In genomic region chr7:95628831-95629439, GRCh38 we compare ENCODE assay signal across 13 cellular contexts. TPM values are rescaled to one million over a fixed set of nuclear protein-coding genes. Genes with fewer than 3 reads are reported as not detected.
DNase-seq lines count a peak whose midpoint lies in the region; ATAC-seq, FAIRE-seq and TF ChIP-seq lines count a peak whose summit lies in the region.
"Had no signal": no experiment of that assay in that cellular context is flagged by ENCODE, and none has a peak within 500 bp of the region (broad histone marks: within the 10 kb centered on the region; RNA-seq: fewer than 3 reads in every experiment).

No MANE protein-coding gene starts in this region.

- peak overlapping the region; percentile 18 for H3K4me3 ChIP-seq in adipocyte (ENCODE audit: low read length)
- H3K4me3 ChIP-seq in stomach: no peak overlapping the region
- no peak overlapping the region for H3K4me3 ChIP-seq in CD8-positive, alpha-beta T cell (ENCODE audit: low read depth, low read length)

- intact Hi-C loops in left ventricle myocardium superior (cut with micrococcal nuclease): no loop called here
- intact Hi-C loops in stomach (cut with DNase I; ENCODE audit: low total_unique reads): no loop called here
- intact Hi-C loops in CD8-positive, alpha-beta T cell (cut with DNase I, micrococcal nuclease): no loop called here

- no peaks in the 10 kb centered on the region for H3K36me3 Mint-ChIP-seq in CD8-positive, alpha-beta T cell
- H3K36me3 Mint-ChIP-seq: activated naive CD4-positive, alpha-beta T cell treated with anti-CD3 and anti-CD28 coated beads, Interleukin-2, amount 10 ng/mL, durations not matched to agents 7 days and 5 days had no signal

- peak; percentile 88 for DNase-seq in NCI-H1092 treated with DMSO at 0.1 percent for 48 hours (lab: John Stamatoyannopoulos, UW)
- DNase-seq in adipocyte (ENCODE audit: low read depth): peak; percentile 65
- no peak for DNase-seq in left ventricle myocardium superior
- no peak for DNase-seq in stomach
- DNase-seq in GM19239 (ENCODE audit: insufficient read length, low spot score): no peak
- no peak for DNase-seq in CD8-positive, alpha-beta T cell
- DNase-seq: activated naive CD4-positive, alpha-beta T cell treated with anti-CD3 and anti-CD28 coated beads, Interleukin-2, amount 10 ng/mL, durations not matched to agents 7 days and 5 days; effector CD8-positive, alpha-beta T cell; NCI-H1694; SIG-M5 had no signal

- FAIRE-seq in GM19239 (lab: Jason Lieb, UNC): no peak
- FAIRE-seq: GM12891 had no signal

- peak; percentile 75 for TF ChIP-seq EP300 in stomach (IDR thresholded peaks at IDR 0.05)

- H3K36me3 ChIP-seq in adipocyte (ENCODE audit: control insufficient read depth, insufficient read depth, low read length, severe bottlenecking): no peaks in the 10 kb centered on the region
- no peaks in the 10 kb centered on the region for H3K36me3 ChIP-seq in stomach
- H3K36me3 ChIP-seq in CD8-positive, alpha-beta T cell (ENCODE audit: insufficient read depth, low read length): no peaks in the 10 kb centered on the region

- H3K27ac ChIP-seq in stomach: peak overlapping the region in 4 of 5 donors; percentile 50 to 82 (median 74)
- H3K27ac ChIP-seq in CD8-positive, alpha-beta T cell (ENCODE audit: low read depth, low read length): no peak overlapping the region

- H3K9ac ChIP-seq in adipocyte (ENCODE audit: low read length): no peak overlapping the region

- CTCF ChIA-PET in CD8-positive, alpha-beta T cell (lab: Charles Lee): no interaction called here

- H3K27ac Mint-ChIP-seq in CD8-positive, alpha-beta T cell: no peak overlapping the region
- H3K27ac Mint-ChIP-seq: activated naive CD4-positive, alpha-beta T cell treated with anti-CD3 and anti-CD28 coated beads, Interleukin-2, amount 10 ng/mL, durations not matched to agents 7 days and 5 days had no signal

- H3K9me3 Mint-ChIP-seq in CD8-positive, alpha-beta T cell: peaks cover 2% of the 10 kb centered on the region
- H3K9me3 Mint-ChIP-seq: activated naive CD4-positive, alpha-beta T cell treated with anti-CD3 and anti-CD28 coated beads, Interleukin-2, amount 10 ng/mL, durations not matched to agents 7 days and 5 days had no signal

- POLR2A ChIA-PET in CD8-positive, alpha-beta T cell (lab: Charles Lee): no interaction called here

- H3K27me3 ChIP-seq in adipocyte (replicated peaks; ENCODE audit: control insufficient read depth, insufficient read depth, low read length) (no peaks in the 10 kb centered on the region), stomach (no peaks in the 10 kb centered on the region)
- no peaks in the 10 kb centered on the region for H3K27me3 ChIP-seq in CD8-positive, alpha-beta T cell (ENCODE audit: insufficient read depth, low read length)

- WGBS in stomach, 5 donors: 10 to 26% (median 17%) methylated on average over 5 of the region's 5 CpGs

- H3K9me3 ChIP-seq in adipocyte (ENCODE audit: control insufficient read depth, low read length) (peaks cover 18% of the 10 kb centered on the region), stomach (no peaks in the 10 kb centered on the region)
- no peaks in the 10 kb centered on the region for H3K9me3 ChIP-seq in CD8-positive, alpha-beta T cell (ENCODE audit: low read length)

- no peak for TF ChIP-seq CTCF in stomach (IDR thresholded peaks at IDR 0.05)
- no peak for TF ChIP-seq CTCF in CD8-positive, alpha-beta T cell (IDR thresholded peaks at IDR 0.05)

- H3K27me3 Mint-ChIP-seq in CD8-positive, alpha-beta T cell (ENCODE audit: low read depth): no peaks in the 10 kb centered on the region
- H3K27me3 Mint-ChIP-seq: activated naive CD4-positive, alpha-beta T cell treated with anti-CD3 and anti-CD28 coated beads, Interleukin-2, amount 10 ng/mL, durations not matched to agents 7 days and 5 days had no signal

- H3K4me1 ChIP-seq in adipocyte (ENCODE audit: control insufficient read depth, insufficient read depth, low read length) (peaks cover 18% of the 10 kb centered on the region), stomach (peaks cover 0 to 28% (median 22%) of the 10 kb centered on the region in 4 donors)
- no peaks in the 10 kb centered on the region for H3K4me1 ChIP-seq in CD8-positive, alpha-beta T cell (ENCODE audit: insufficient read depth, low read length)

- no peak overlapping the region for H3K4me3 Mint-ChIP-seq in CD8-positive, alpha-beta T cell
- H3K4me3 Mint-ChIP-seq: activated naive CD4-positive, alpha-beta T cell treated with anti-CD3 and anti-CD28 coated beads, Interleukin-2, amount 10 ng/mL, durations not matched to agents 7 days and 5 days had no signal

- no peak for TF ChIP-seq POLR2A in stomach (IDR thresholded peaks at IDR 0.05)

- no peaks in the 10 kb centered on the region for H3K4me1 Mint-ChIP-seq in CD8-positive, alpha-beta T cell (ENCODE audit: low read depth)
- H3K4me1 Mint-ChIP-seq: activated naive CD4-positive, alpha-beta T cell treated with anti-CD3 and anti-CD28 coated beads, Interleukin-2, amount 10 ng/mL, durations not matched to agents 7 days and 5 days had no signal

- ATAC-seq in left ventricle myocardium superior (peak; percentile 90), HG03095 (IDR thresholded peaks at IDR 0.05; ENCODE audit: unreplicated experiment) (no peak), HG02938 (IDR thresholded peaks at IDR 0.05; ENCODE audit: unreplicated experiment) (no peak)
- ATAC-seq in CD8-positive, alpha-beta T cell: no peak

RNA-seq across cellular contexts. Expression of gene PDK4, which starts 32.6 kb away (rescaled TPM):
- total RNA-seq in left ventricle myocardium superior (289 TPM), stomach (100 to 1,000 TPM in 3 of 5 donors, 10 to 100 TPM in 2; 83.5 to 697 (median 176) TPM)
- polyA plus RNA-seq in stomach: 100 to 1,000 TPM in 1 of 3 donors, 10 to 100 TPM in 2; 53.5 to 122 (median 93.5) TPM
- not detected for total RNA-seq in CD8-positive, alpha-beta T cell

Comparison
In these comparisons a context has a peak if more than half of its experiments do, and no peak if none do; other contexts are left out.
1. DNase-seq: peak in NCI-H1092 treated with DMSO at 0.1 percent for 48 hours (single experiment) and adipocyte (single experiment); none in left ventricle myocardium superior (single experiment), stomach (single experiment), GM19239 (single experiment) and CD8-positive, alpha-beta T cell (0 of 7).
2. RNA of gene PDK4, which starts 32.6 kb away (total RNA-seq): 289 TPM in left ventricle myocardium superior (single experiment) and 83.5 to 697 TPM in stomach; not detected in CD8-positive, alpha-beta T cell; every median in the first group is over 10 times any median in the second.